Comparison of ENCODE assay signal across 4 cellular contexts in the genomic region with DNA sequence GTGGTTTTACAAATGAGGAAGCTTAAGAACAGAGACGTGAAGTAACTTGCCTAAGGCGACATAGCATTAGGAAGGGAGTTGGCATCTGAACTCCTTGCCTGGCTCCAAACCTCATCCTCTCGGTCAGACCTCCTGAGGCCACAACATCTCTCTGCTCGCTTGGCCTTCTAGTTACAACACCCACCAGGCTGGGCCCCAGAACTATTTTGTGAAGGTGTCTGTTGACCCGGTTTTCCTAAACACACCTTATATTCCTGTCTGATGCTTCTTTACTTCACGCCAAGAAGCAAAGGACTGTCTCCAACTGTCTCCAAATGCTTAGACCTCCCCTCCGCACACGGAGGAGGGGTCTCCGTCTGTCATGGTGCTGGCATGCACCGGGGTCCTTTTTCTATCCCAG.
"Had no signal": no experiment of that assay in that cellular context is flagged by ENCODE, and none has a peak within 500 bp of the region (broad histone marks: within the 10 kb centered on the region; RNA-seq: fewer than 3 reads in every experiment).

No MANE protein-coding gene starts in this region.

- H3K4me3 Mint-ChIP-seq: GM23338, H9 had no signal

- H3K27ac Mint-ChIP-seq: GM23338, H9 had no signal

- H3K4me3 ChIP-seq: GM23338 had no signal

- DNase-seq: H9, HCEC 1CT, IMR-90 had no signal
